Comparison of ENCODE assay signal across 13 cellular contexts in genomic region chr17:41628073-41628370, GRCh38. TPM values are rescaled to one million over a fixed set of nuclear protein-coding genes. Genes with fewer than 3 reads are reported as not detected.
"Had no signal": no experiment of that assay in that cellular context is flagged by ENCODE, and none has a peak within 500 bp of the region (broad histone marks: within the 10 kb centered on the region; RNA-seq: fewer than 3 reads in every experiment).

No MANE protein-coding gene starts in this region.

RNA-seq across cellular contexts. Expression of gene KRT17, which starts 3.6 kb away (rescaled TPM):
- total RNA-seq: activated CD4-positive, alpha-beta memory T cell treated with anti-CD3 and anti-CD28 coated beads, Interleukin-2, amount 10 ng/mL, durations not matched to agents 7 days and 5 days; T-cell; T-helper 2 cell treated with Interferon-gamma antibody and Interleukin-4, amounts not matched to agents 100 ng/mL and 5 ng/mL, for 36 hours had no signal

RNA-seq across cellular contexts. Expression of gene KRT16, which starts 15.5 kb away (rescaled TPM):
- total RNA-seq: activated CD4-positive, alpha-beta memory T cell treated with anti-CD3 and anti-CD28 coated beads, Interleukin-2, amount 10 ng/mL, durations not matched to agents 7 days and 5 days; activated CD4-positive, alpha-beta T cell treated with anti-CD3 and anti-CD28 coated beads, Interleukin-2, amount 10 ng/mL, durations not matched to agents 7 days and 5 days; activated T-cell treated with anti-CD3 and anti-CD28 coated beads, Interleukin-2, amount 50 U/mL, for 72 hours; fibroblast of lung; fibroblast of villous mesenchyme; frontal cortex; T-cell; T-helper 2 cell treated with Interferon-gamma antibody and Interleukin-4, amounts not matched to agents 100 ng/mL and 5 ng/mL, for 36 hours; WTC11 had no signal

RNA-seq across cellular contexts. Expression of gene KRT14, which starts 41.3 kb away (rescaled TPM):
- total RNA-seq: activated CD4-positive, alpha-beta memory T cell treated with anti-CD3 and anti-CD28 coated beads, Interleukin-2, amount 10 ng/mL, durations not matched to agents 7 days and 5 days; activated CD4-positive, alpha-beta T cell treated with anti-CD3 and anti-CD28 coated beads, Interleukin-2, amount 10 ng/mL, durations not matched to agents 7 days and 5 days; activated T-cell treated with anti-CD3 and anti-CD28 coated beads, Interleukin-2, amount 50 U/mL, for 72 hours; fibroblast of lung; fibroblast of villous mesenchyme; frontal cortex; T-cell; T-helper 2 cell treated with Interferon-gamma antibody and Interleukin-4, amounts not matched to agents 100 ng/mL and 5 ng/mL, for 36 hours; WTC11 had no signal

RNA-seq across cellular contexts. Expression of gene KRT9, which starts 56.2 kb away (rescaled TPM):
- total RNA-seq: activated CD4-positive, alpha-beta memory T cell treated with anti-CD3 and anti-CD28 coated beads, Interleukin-2, amount 10 ng/mL, durations not matched to agents 7 days and 5 days; activated CD4-positive, alpha-beta T cell treated with anti-CD3 and anti-CD28 coated beads, Interleukin-2, amount 10 ng/mL, durations not matched to agents 7 days and 5 days; activated T-cell treated with anti-CD3 and anti-CD28 coated beads, Interleukin-2, amount 50 U/mL, for 72 hours; body of pancreas; chondrocyte; dermis blood vessel endothelial cell; fibroblast of lung; fibroblast of villous mesenchyme; frontal cortex; T-cell; T-helper 2 cell treated with Interferon-gamma antibody and Interleukin-4, amounts not matched to agents 100 ng/mL and 5 ng/mL, for 36 hours; WTC11 had no signal
- polyA plus RNA-seq: adipose tissue, fibroblast of lung had no signal
